In the genomic region with DNA sequence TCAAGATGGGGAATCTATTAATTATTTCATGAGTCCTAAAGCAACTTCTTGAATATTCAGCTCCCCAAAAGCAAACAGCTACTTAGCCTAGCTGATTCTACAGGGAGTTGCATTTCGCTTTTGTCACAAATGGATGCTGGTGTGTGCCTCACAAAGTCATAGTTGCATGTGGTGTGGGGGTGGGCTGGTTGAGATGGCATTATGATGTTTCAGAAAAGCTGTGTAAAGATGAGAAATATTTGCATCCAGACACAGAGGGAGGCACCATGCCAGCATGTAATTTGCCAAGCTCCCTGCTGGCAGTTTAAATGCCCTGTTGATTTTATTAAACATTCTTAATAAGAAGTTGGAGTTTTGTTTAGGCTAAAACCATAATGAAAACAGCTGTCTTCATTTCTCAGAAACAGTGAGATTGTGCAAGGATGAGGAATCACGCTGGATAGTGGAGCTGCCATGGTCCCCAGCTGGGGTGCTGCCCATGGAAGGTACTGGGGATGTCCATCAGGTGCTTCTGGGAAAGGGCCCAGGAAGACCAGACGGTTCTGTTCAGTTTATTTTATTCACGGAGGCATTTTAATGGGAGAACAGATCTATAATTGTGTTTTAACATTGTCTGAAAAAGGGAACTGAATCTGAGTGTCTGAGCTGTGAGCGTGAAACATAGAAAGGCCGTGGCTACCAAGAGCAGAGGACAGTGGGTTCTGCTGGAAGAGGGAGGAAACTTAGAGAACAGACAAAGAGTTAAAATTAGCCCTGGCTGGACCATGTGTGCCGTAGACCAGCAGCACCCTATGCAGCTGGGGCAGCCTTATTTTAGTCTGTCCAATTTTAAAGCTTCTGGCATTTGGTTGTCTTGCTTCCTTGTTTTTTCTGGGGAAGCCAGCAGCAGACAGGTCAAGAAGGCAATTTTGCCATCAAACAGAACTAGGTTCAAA, we compare ENCODE assay signal across 8 cellular contexts.
DNase-seq lines count a peak whose midpoint lies in the region; ATAC-seq and TF ChIP-seq lines count a peak whose summit lies in the region.

No MANE protein-coding gene starts in this region.

- H3K9me3 Mint-ChIP-seq in Calu3 (ENCODE audit: low read depth, unreplicated experiment) (no peaks in the 10 kb centered on the region), HFFc6 (peaks cover 11% of the 10 kb centered on the region; the same call in 1 of the 2 replicates)

- DNase-seq in caudate nucleus (lab: John Stamatoyannopoulos, UW) (peak in 5 of 61 donors; percentile 30 to 64 (median 39)), Calu3 (no peak), HFFc6 (no peak), T1000 (lab: John Stamatoyannopoulos, UW) (no peak)
- peak; percentile 9 for DNase-seq in stimulated activated CD8-positive, alpha-beta memory T cell treated with anti-CD3 and anti-CD28 coated beads, Interleukin-4, amount 100 ng/mL, for 48 hours
- no peak for DNase-seq in stimulated activated CD4-positive, alpha-beta T cell treated with anti-CD3 and anti-CD28 coated beads, Interleukin-2, amount 100 ng/mL, for 24 hours

- H3K27me3 Mint-ChIP-seq in Calu3 (ENCODE audit: unreplicated experiment) (peaks cover 71% of the 10 kb centered on the region), HFFc6 (ENCODE audit: insufficient read depth) (peaks cover 11% of the 10 kb centered on the region)

- H3K4me3 Mint-ChIP-seq in Calu3 (ENCODE audit: low read depth, unreplicated experiment): no peak overlapping the region
- no peak overlapping the region for H3K4me3 Mint-ChIP-seq in HFFc6

- TF ChIP-seq CTCF in Calu3 (IDR thresholded peaks at IDR 0.05; ENCODE audit: unreplicated experiment) (no peak), HFFc6 (IDR thresholded peaks at IDR 0.05) (no peak)

- CTCF ChIA-PET in Calu3 (lab: Charles Lee): no interaction called here

- H3K4me1 Mint-ChIP-seq in Calu3 (ENCODE audit: low read depth, unreplicated experiment) (no peaks in the 10 kb centered on the region), HFFc6 (ENCODE audit: low read depth) (no peaks in the 10 kb centered on the region)

- H3K27ac Mint-ChIP-seq in Calu3 (ENCODE audit: unreplicated experiment) (no peak overlapping the region), HFFc6 (no peak overlapping the region)

- H3K27ac ChIP-seq in caudate nucleus (ENCODE audit: low read depth, low read length): peak overlapping the region; percentile 65

- BruUV-seq in Calu3 (replicated peaks; lab: Mats Ljungman, UMichigan): no TSS peak

- H3K36me3 Mint-ChIP-seq in Calu3 (ENCODE audit: insufficient read depth, unreplicated experiment): no peaks in the 10 kb centered on the region
- H3K36me3 Mint-ChIP-seq in HFFc6 (ENCODE audit: low read depth): no peaks in the 10 kb centered on the region

- intact Hi-C loops in Calu3 (cut with micrococcal nuclease; ENCODE audit: unreplicated experiment): no loop called here

- ATAC-seq in GM19351 (IDR thresholded peaks at IDR 0.05; ENCODE audit: unreplicated experiment) (peak; percentile 92), HG03066 (IDR thresholded peaks at IDR 0.05; ENCODE audit: low read depth, unreplicated experiment) (peak; percentile 89)
